Comparison of ENCODE assay signal across 21 cellular contexts in genomic region chr2:167753142-167753541, GRCh38.
"Had no signal": no experiment of that assay in that cellular context is flagged by ENCODE, and none has a peak within 500 bp of the region (broad histone marks: within the 10 kb centered on the region; RNA-seq: fewer than 3 reads in every experiment).

No MANE protein-coding gene starts in this region.

- H3K9ac ChIP-seq: parathyroid adenoma had no signal

- H3K36me3 ChIP-seq: prostate gland, right atrium auricular region, stomach, thyroid gland, vagina had no signal

- DNase-seq: cortex of kidney; effector memory CD8-positive, alpha-beta T cell; head of caudate nucleus; mesenchymal stem cell; stimulated activated CD4-positive, alpha-beta T cell treated with anti-CD3 and anti-CD28 coated beads, Interleukin-12 subunit alpha, Interleukin-12 subunit beta, amount 100 ng/mL, for 4 hours; stimulated activated CD4-positive, alpha-beta T cell treated with anti-CD3 and anti-CD28 coated beads, Interleukin-1b, Interleukin-23, amount 100 ng/mL, for 48 hours; stimulated activated CD4-positive, alpha-beta T cell treated with anti-CD3 and anti-CD28 coated beads, Interleukin-4, amount 100 ng/mL, for 1 hour; stimulated activated CD8-positive, alpha-beta memory T cell treated with anti-CD3 and anti-CD28 coated beads, Interleukin-4, amount 100 ng/mL, for 48 hours; stimulated activated naive CD4-positive, alpha-beta T cell; stomach; thyroid gland; trophoblast cell had no signal

- H3K36me3 Mint-ChIP-seq: natural killer cell treated with Interleukin-12 subunit alpha and Interleukin-12 subunit beta and Interleukin-15 and Interleukin-18, amount 100 ng/mL, for 72 hours had no signal

- H3K9me3 ChIP-seq: prostate gland, right atrium auricular region, stomach, thyroid gland, vagina had no signal

- H3K9me3 Mint-ChIP-seq: effector memory CD8-positive, alpha-beta T cell; natural killer cell treated with Interleukin-12 subunit alpha and Interleukin-12 subunit beta and Interleukin-15 and Interleukin-18, amount 100 ng/mL, for 72 hours; neural crest cell had no signal

- ATAC-seq: effector memory CD8-positive, alpha-beta T cell; left lobe of liver; natural killer cell treated with Interleukin-12 subunit alpha and Interleukin-12 subunit beta and Interleukin-15 and Interleukin-18, amount 100 ng/mL, for 72 hours; sciatic nerve had no signal

- H2AFZ ChIP-seq: parathyroid adenoma had no signal

- H3K4me3 Mint-ChIP-seq: effector memory CD8-positive, alpha-beta T cell; natural killer cell treated with Interleukin-12 subunit alpha and Interleukin-12 subunit beta and Interleukin-15 and Interleukin-18, amount 100 ng/mL, for 72 hours; neural crest cell had no signal

- H3K27ac ChIP-seq: parathyroid adenoma, prostate gland, right atrium auricular region, stomach, thyroid gland, vagina had no signal

- H3K79me2 ChIP-seq: parathyroid adenoma had no signal

- H3K27ac Mint-ChIP-seq: effector memory CD8-positive, alpha-beta T cell; natural killer cell treated with Interleukin-12 subunit alpha and Interleukin-12 subunit beta and Interleukin-15 and Interleukin-18, amount 100 ng/mL, for 72 hours had no signal

- H3K4me3 ChIP-seq: prostate gland, right atrium auricular region, smooth muscle cell, stomach, thyroid gland, vagina had no signal

- H3K4me2 ChIP-seq: smooth muscle cell had no signal

- H3K27me3 ChIP-seq: right atrium auricular region, stomach, thyroid gland, vagina had no signal

- H3K4me1 ChIP-seq: parathyroid adenoma, prostate gland, right atrium auricular region, stomach, thyroid gland, vagina had no signal
